2 cellular contexts compared by ENCODE assay signal in genomic region chr3:11567516-11568467, GRCh38.
TF ChIP-seq lines count a peak whose summit lies in the region.

No MANE protein-coding gene starts in this region.

TF ChIP-seq in liver, 16 proteins besides CTCF, POLR2A, EP300 and RAD21 (continued from another document):
- no peak for TF ChIP-seq SP1 (IDR thresholded peaks at IDR 0.05)
- TF ChIP-seq FOXA2 (IDR thresholded peaks at IDR 0.05) = no peak

TF ChIP-seq in HepG2, 621 proteins besides CTCF, POLR2A, EP300 and RAD21 (continued from another document):
- no peak for TF ChIP-seq ZNF687 (CRISPR knock-in tag; IDR thresholded peaks at IDR 0.05)
- TF ChIP-seq POLR2AphosphoS2 (IDR thresholded peaks at IDR 0.05; ENCODE audit: low read depth, low read length) = no peak
- no peak for TF ChIP-seq USF2 (IDR thresholded peaks at IDR 0.05; ENCODE audit: low read depth, low read length)
- TF ChIP-seq USF2 (CRISPR knock-in tag; IDR thresholded peaks at IDR 0.05; ENCODE audit: borderline replicate concordance) = no peak
- no peak for TF ChIP-seq PITX1 (CRISPR knock-in tag; IDR thresholded peaks at IDR 0.05)
- TF ChIP-seq ZFP41 (CRISPR knock-in tag; IDR thresholded peaks at IDR 0.05; ENCODE audit: borderline replicate concordance) = no peak
- TF ChIP-seq NR1H2 (CRISPR knock-in tag; IDR thresholded peaks at IDR 0.05; ENCODE audit: borderline replicate concordance, low read depth) = no peak
- TF ChIP-seq MBD4 (IDR thresholded peaks at IDR 0.05; ENCODE audit: borderline replicate concordance, low read length) = no peak
- no peak for TF ChIP-seq HMG20B (CRISPR knock-in tag; conservative IDR thresholded peaks at IDR 0.05)
- TF ChIP-seq ZNF678 (CRISPR knock-in tag; IDR thresholded peaks at IDR 0.05) = no peak
- TF ChIP-seq ATF7 (IDR thresholded peaks at IDR 0.05) = no peak
- TF ChIP-seq ATF7 (CRISPR knock-in tag; IDR thresholded peaks at IDR 0.05) = no peak
- TF ChIP-seq ATF4 (CRISPR knock-in tag; IDR thresholded peaks at IDR 0.05) = no peak
- TF ChIP-seq ZNF510 (CRISPR knock-in tag; IDR thresholded peaks at IDR 0.05; ENCODE audit: low read depth) = no peak
